ENCODE assay signal across 8 cellular contexts in the genomic region with DNA sequence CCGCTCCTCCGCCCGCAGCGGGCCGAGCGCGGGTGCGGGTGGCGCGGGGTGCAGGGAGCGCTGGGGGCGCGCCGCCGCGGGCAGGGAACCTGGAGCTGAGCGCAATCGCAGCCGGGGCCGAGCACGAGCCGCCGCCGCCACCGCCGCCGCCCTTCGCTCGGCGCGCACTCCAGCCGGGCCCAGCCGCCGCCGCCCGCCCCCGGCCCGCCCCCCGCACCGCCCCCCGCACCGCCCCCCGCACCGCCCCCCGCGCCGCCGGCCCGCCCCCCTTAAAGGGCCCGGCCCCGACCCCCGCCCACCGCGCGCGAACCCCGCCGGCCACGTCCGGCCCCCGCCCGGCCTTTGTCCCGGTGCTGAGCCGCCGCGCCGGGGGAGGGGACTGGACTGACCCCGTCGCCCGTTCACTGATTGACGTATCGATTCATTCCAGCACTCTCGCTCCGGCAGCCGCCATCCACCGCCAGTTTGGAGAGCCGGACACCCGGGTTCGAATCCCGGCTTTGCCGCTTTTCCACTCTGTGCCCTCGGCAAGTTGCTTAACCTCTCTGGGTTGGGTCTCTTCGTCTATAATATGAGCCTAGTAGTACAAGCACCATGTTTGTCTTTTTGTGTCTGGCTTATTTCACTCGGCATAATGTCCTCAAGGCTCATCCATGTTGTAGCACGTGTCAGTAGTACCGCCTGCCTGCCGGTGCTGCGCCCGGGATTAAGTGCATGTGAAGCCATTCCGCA. TPM values are rescaled to one million over a fixed set of nuclear protein-coding genes. Genes with fewer than 3 reads are reported as not detected.
DNase-seq lines count a peak whose midpoint lies in the region; ATAC-seq, FAIRE-seq and TF ChIP-seq lines count a peak whose summit lies in the region.

Gene SH3PXD2B (minus strand): TSS at position 171 of the 732 bp plus-strand sequence. CDS start 173 bp downstream, outside the sequence.

- TF ChIP-seq CTCF in astrocyte (IDR thresholded peaks at IDR 0.05; ENCODE audit: insufficient read depth, low read depth, low read length): no peak

- peak within 1 kb of the TSS; percentile 93 for H3K4me2 ChIP-seq in astrocyte (ENCODE audit: low read length)

- FAIRE-seq in astrocyte (lab: Jason Lieb, UNC): no peak

- H3K27me3 Mint-ChIP-seq in astrocyte (ENCODE audit: low read depth, unreplicated experiment): peaks cover 11% of the 10 kb centered on the region

- peak within 1 kb of the TSS; percentile 97 for H3K4me3 Mint-ChIP-seq in astrocyte (ENCODE audit: unreplicated experiment)

- H3K4me1 ChIP-seq in astrocyte (ENCODE audit: insufficient read depth, low read length): peaks cover 40% of the 10 kb centered on the region

- intact Hi-C loops in left ventricle myocardium superior (cut with micrococcal nuclease): no loop called here
- intact Hi-C loops in posterior vena cava (cut with DNase I): loop anchor here in 1 of 2 donors (5.0 to 10.0 kb wide), 2 partner anchors 37 to 480 kb away; no protein-coding TSS in a partner anchor

- H3K4me1 Mint-ChIP-seq in astrocyte (ENCODE audit: low read depth, unreplicated experiment): peaks cover 19% of the 10 kb centered on the region

- H3K79me2 ChIP-seq in astrocyte (ENCODE audit: insufficient read depth, low read length): peaks cover 38% of the 10 kb centered on the region

- H2AFZ ChIP-seq in astrocyte (ENCODE audit: low read depth, low read length): peak within 1 kb of the TSS; percentile 61

- peak; percentile 42 for ATAC-seq in HG02571 (IDR thresholded peaks at IDR 0.05; ENCODE audit: unreplicated experiment)
- ATAC-seq in left ventricle myocardium superior: peak; percentile 56

- H3K9me3 Mint-ChIP-seq in astrocyte (ENCODE audit: unreplicated experiment): peaks cover 2% of the 10 kb centered on the region

- DNase-seq in COR-L47 (lab: John Stamatoyannopoulos, UW): peak; percentile 44
- peak; percentile 45 for DNase-seq in RPMI7951 (ENCODE audit: low read depth)
- peak; percentile 51 for DNase-seq in astrocyte (ENCODE audit: low read depth)
- peak; percentile 82 for DNase-seq in left ventricle myocardium superior
- peak; percentile 86 for DNase-seq in posterior vena cava (ENCODE audit: low spot score)
- no peak for DNase-seq in COLO829 (ENCODE audit: low spot score)
- no peak for DNase-seq in NCI-H1048 (lab: John Stamatoyannopoulos, UW)

- peaks cover 1% of the 10 kb centered on the region for H3K27me3 ChIP-seq in astrocyte (ENCODE audit: insufficient read depth, low read length)

- peaks cover 27% of the 10 kb centered on the region for H4K20me1 ChIP-seq in astrocyte (ENCODE audit: insufficient read depth, low read length)

- peak within 1 kb of the TSS; percentile 75 for H3K4me3 ChIP-seq in astrocyte (ENCODE audit: insufficient read depth, low read depth, low read length)

- peak within 1 kb of the TSS; percentile 72 for H3K27ac ChIP-seq in astrocyte (ENCODE audit: low read depth, low read length)

- H3K36me3 Mint-ChIP-seq in astrocyte (ENCODE audit: low read depth, unreplicated experiment): peaks cover 14% of the 10 kb centered on the region

- peak within 1 kb of the TSS; percentile 93 for H3K27ac Mint-ChIP-seq in astrocyte (ENCODE audit: unreplicated experiment)

- H3K9me3 ChIP-seq in astrocyte (ENCODE audit: insufficient read depth, low read depth, low read length): no peaks in the 10 kb centered on the region

- H3K9ac ChIP-seq in astrocyte (ENCODE audit: low read length): peak within 1 kb of the TSS; percentile 96

- H3K36me3 ChIP-seq in astrocyte (ENCODE audit: insufficient read depth, low read length): peaks cover 4% of the 10 kb centered on the region

RNA-seq across cellular contexts. Expression of gene SH3PXD2B, which starts in this region (rescaled TPM):
- total RNA-seq in RPMI7951 (2014; rRNA removed; shearing (Covaris generic)): 13.8 and 18.5 TPM in 2 replicates
- 66.0 and 70.4 TPM in 2 replicates for total RNA-seq in astrocyte
- 5.0 TPM for total RNA-seq in left ventricle myocardium superior
- 100 to 1,000 TPM in 1 of 2 donors, 10 to 100 TPM in 1; 85.2 to 114 TPM for total RNA-seq in posterior vena cava

Comparison
In these comparisons a context has a peak if more than half of its experiments do, and no peak if none do; other contexts are left out.
1. DNase-seq: peak in COR-L47 (single experiment), RPMI7951 (single experiment), astrocyte (single experiment), left ventricle myocardium superior (single experiment) and posterior vena cava (single experiment); none in COLO829 (single experiment) and NCI-H1048 (single experiment).